ENCODE assay signal across 10 cellular contexts in genomic region chr1:209755926-209756607, GRCh38. TPM values are rescaled to one million over a fixed set of nuclear protein-coding genes. Genes with fewer than 3 reads are reported as not detected.
DNase-seq lines count a peak whose midpoint lies in the region; ATAC-seq lines count a peak whose summit lies in the region.
"Had no signal": no experiment of that assay in that cellular context is flagged by ENCODE, and none has a peak within 500 bp of the region (broad histone marks: within the 10 kb centered on the region; RNA-seq: fewer than 3 reads in every experiment).

TSS of gene TRAF3IP3 (plus strand) at chr1:209756053. CDS start at chr1:209760040, 3,987 bp downstream.

- DNase-seq in T-helper 2 cell (peak; percentile 24 to 96 (median 62)), DMS 273 (lab: John Stamatoyannopoulos, UW; ENCODE audit: unreplicated experiment) (no peak), NCI-H526 treated with DMSO at 0.1 percent for 48 hours (lab: John Stamatoyannopoulos, UW) (no peak), mesenchymal stem cell (no peak)
- DNase-seq in activated naive CD8-positive, alpha-beta T cell treated with anti-CD3 and anti-CD28 coated beads, Interleukin-2, amount 50 U/mL, for 24 hours, result peak; percentile 81
- DNase-seq in stimulated activated CD4-positive, alpha-beta T cell treated with anti-CD3 and anti-CD28 coated beads, Interleukin-15, amount 100 ng/mL, for 24 hours, result peak; percentile 88

- no peaks in the 10 kb centered on the region for H3K4me1 ChIP-seq in mesenchymal stem cell (ENCODE audit: control insufficient read depth, insufficient read depth, low read depth, low read length)
- H3K4me1 ChIP-seq: SJSA1 had no signal

- no peak within 1 kb of the TSS for H3K4ac ChIP-seq in mesenchymal stem cell (ENCODE audit: low read depth in 1 of 2, low read length in 2 of 2)

- H3K4me3 Mint-ChIP-seq in activated naive CD8-positive, alpha-beta T cell treated with anti-CD3 and anti-CD28 coated beads, Interleukin-2, amount 50 U/mL, for 24 hours, result peak within 1 kb of the TSS; percentile 96
- H3K4me3 Mint-ChIP-seq: neural crest cell had no signal

- H3K27ac Mint-ChIP-seq in activated naive CD8-positive, alpha-beta T cell treated with anti-CD3 and anti-CD28 coated beads, Interleukin-2, amount 50 U/mL, for 24 hours, result peak within 1 kb of the TSS; percentile 96

- H3K9ac ChIP-seq in mesenchymal stem cell (ENCODE audit: low read length), result no peak within 1 kb of the TSS

- no peaks in the 10 kb centered on the region for H3K9me3 ChIP-seq in mesenchymal stem cell (ENCODE audit: control insufficient read depth, low read length)
- H3K9me3 ChIP-seq: SJSA1 had no signal

- no peak within 1 kb of the TSS for H2AK5ac ChIP-seq in mesenchymal stem cell (ENCODE audit: low read length, severe bottlenecking)

- no peaks in the 10 kb centered on the region for H3K36me3 ChIP-seq in mesenchymal stem cell (ENCODE audit: control insufficient read depth in 1 of 2, insufficient read depth in 2 of 2, low read depth in 1 of 2, low read length in 2 of 2)
- H3K36me3 ChIP-seq: SJSA1 had no signal

- H3K14ac ChIP-seq in mesenchymal stem cell (ENCODE audit: low read length in 2 of 2), result no peak within 1 kb of the TSS

- no peak within 1 kb of the TSS for H2BK120ac ChIP-seq in mesenchymal stem cell (ENCODE audit: low read depth, low read length)

- peak within 1 kb of the TSS in 1 of 2 experiments; percentile 17 for H2BK12ac ChIP-seq in mesenchymal stem cell (ENCODE audit: low read length in 2 of 2)

- H2AFZ ChIP-seq in mesenchymal stem cell (ENCODE audit: low read depth, low read length), result no peak within 1 kb of the TSS

- H3K18ac ChIP-seq in mesenchymal stem cell (ENCODE audit: low read depth in 1 of 2, low read length in 2 of 2), result no peak within 1 kb of the TSS

- H2BK15ac ChIP-seq in mesenchymal stem cell (ENCODE audit: low read depth, poor library complexity, severe bottlenecking), result no peak within 1 kb of the TSS

- 79% methylated on average over 9 of the region's 10 CpGs for WGBS in mesenchymal stem cell

- peaks cover 17 to 20% of the 10 kb centered on the region in 2 experiments for H3K27me3 ChIP-seq in mesenchymal stem cell (ENCODE audit: control insufficient read depth in 1 of 2, insufficient read depth in 1 of 2, low read length in 2 of 2)
- H3K27me3 ChIP-seq: SJSA1 had no signal

- no peak within 1 kb of the TSS for H3K4me2 ChIP-seq in mesenchymal stem cell (ENCODE audit: low read length, poor library complexity, severe bottlenecking)

- ATAC-seq in GM18909 (IDR thresholded peaks at IDR 0.05; ENCODE audit: poor library complexity, unreplicated experiment), result peak; percentile 79
- peak; percentile 64 for ATAC-seq in HG03064 (IDR thresholded peaks at IDR 0.05; ENCODE audit: low read depth, unreplicated experiment)
- ATAC-seq in activated naive CD8-positive, alpha-beta T cell treated with anti-CD3 and anti-CD28 coated beads, Interleukin-2, amount 50 U/mL, for 24 hours, result peak; percentile 84

- no peaks in the 10 kb centered on the region for H3K79me1 ChIP-seq in mesenchymal stem cell (replicated peaks; ENCODE audit: low read length, poor library complexity, severe bottlenecking)

- H3K36me3 Mint-ChIP-seq in activated naive CD8-positive, alpha-beta T cell treated with anti-CD3 and anti-CD28 coated beads, Interleukin-2, amount 50 U/mL, for 24 hours (ENCODE audit: low read depth), result peaks cover 51% of the 10 kb centered on the region

- no peak within 1 kb of the TSS for H3K23ac ChIP-seq in mesenchymal stem cell (ENCODE audit: low read length in 2 of 2)

- no peak within 1 kb of the TSS for H3K4me3 ChIP-seq in mesenchymal stem cell (ENCODE audit: insufficient read depth in 1 of 2, low read depth in 1 of 2, low read length in 2 of 2)
- H3K4me3 ChIP-seq: SJSA1 had no signal

- no peak within 1 kb of the TSS for H2BK5ac ChIP-seq in mesenchymal stem cell (ENCODE audit: low read depth, low read length, poor library complexity, severe bottlenecking)

- no peaks in the 10 kb centered on the region for H3K9me3 Mint-ChIP-seq in activated naive CD8-positive, alpha-beta T cell treated with anti-CD3 and anti-CD28 coated beads, Interleukin-2, amount 50 U/mL, for 24 hours
- H3K9me3 Mint-ChIP-seq: neural crest cell had no signal

- H4K91ac ChIP-seq in mesenchymal stem cell (ENCODE audit: low read length), result no peak within 1 kb of the TSS

- no peak within 1 kb of the TSS for H3K27ac ChIP-seq in mesenchymal stem cell (ENCODE audit: low read length, poor library complexity, severe bottlenecking)
- H3K27ac ChIP-seq: SJSA1 had no signal

- H3K27me3 Mint-ChIP-seq in activated naive CD8-positive, alpha-beta T cell treated with anti-CD3 and anti-CD28 coated beads, Interleukin-2, amount 50 U/mL, for 24 hours, result no peaks in the 10 kb centered on the region

- no peak within 1 kb of the TSS for H4K8ac ChIP-seq in mesenchymal stem cell (ENCODE audit: low read length)

- H3K4me1 Mint-ChIP-seq in activated naive CD8-positive, alpha-beta T cell treated with anti-CD3 and anti-CD28 coated beads, Interleukin-2, amount 50 U/mL, for 24 hours, result peaks cover 79% of the 10 kb centered on the region
- H3K4me1 Mint-ChIP-seq: neural crest cell had no signal

RNA-seq across cellular contexts. Expression of gene TRAF3IP3, which starts in this region (rescaled TPM):
- 0.06 TPM for polyA plus RNA-seq in mesenchymal stem cell (2013, experiment 1 of 2)
- 0.08 TPM for polyA plus RNA-seq in mesenchymal stem cell (2013, experiment 2 of 2)

Comparison
In these comparisons a context has a peak if more than half of its experiments do, and no peak if none do; other contexts are left out.
1. DNase-seq: peak in T-helper 2 cell (5 of 5), activated naive CD8-positive, alpha-beta T cell treated with anti-CD3 and anti-CD28 coated beads, Interleukin-2, amount 50 U/mL, for 24 hours (single experiment) and stimulated activated CD4-positive, alpha-beta T cell treated with anti-CD3 and anti-CD28 coated beads, Interleukin-15, amount 100 ng/mL, for 24 hours (single experiment); none in DMS 273 (single experiment), NCI-H526 treated with DMSO at 0.1 percent for 48 hours (single experiment) and mesenchymal stem cell (single experiment).
2. Peak in every context shown above with its lines, with median percentiles within 50 percentile points of each other: ATAC-seq.